4 cellular contexts compared by ENCODE assay signal in the genomic region with DNA sequence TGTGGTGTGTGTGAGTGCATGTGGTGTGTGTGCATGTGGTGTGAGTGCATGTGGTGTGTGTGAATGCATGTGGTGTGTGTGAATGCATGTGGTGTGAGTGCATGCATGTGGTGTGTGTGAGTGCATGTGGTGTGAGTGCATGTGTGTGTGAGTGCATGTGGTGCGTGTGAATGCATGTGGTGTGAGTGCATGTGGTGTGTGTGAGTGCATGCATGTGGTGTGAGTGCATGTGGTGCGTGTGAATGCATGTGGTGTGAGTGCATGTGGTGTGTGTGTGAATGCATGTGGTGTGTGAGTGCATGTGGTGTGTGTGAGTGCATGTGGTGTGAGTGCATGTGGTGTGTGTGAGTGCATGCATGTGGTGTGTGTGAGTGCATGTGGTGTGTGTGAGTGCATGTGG. TPM values are rescaled to one million over a fixed set of nuclear protein-coding genes. Genes with fewer than 3 reads are reported as not detected.
"Had no signal": no experiment of that assay in that cellular context is flagged by ENCODE, and none has a peak within 500 bp of the region (broad histone marks: within the 10 kb centered on the region; RNA-seq: fewer than 3 reads in every experiment).

No MANE protein-coding gene starts in this region.

RNA-seq across cellular contexts. Expression of gene CFAP77, which starts 32.2 kb away (rescaled TPM):
- total RNA-seq: H4, HFFc6, HT1080 had no signal
- polyA plus RNA-seq: IgD-negative memory B cell had no signal
